ENCODE assay signal across 9 cellular contexts in the genomic region with DNA sequence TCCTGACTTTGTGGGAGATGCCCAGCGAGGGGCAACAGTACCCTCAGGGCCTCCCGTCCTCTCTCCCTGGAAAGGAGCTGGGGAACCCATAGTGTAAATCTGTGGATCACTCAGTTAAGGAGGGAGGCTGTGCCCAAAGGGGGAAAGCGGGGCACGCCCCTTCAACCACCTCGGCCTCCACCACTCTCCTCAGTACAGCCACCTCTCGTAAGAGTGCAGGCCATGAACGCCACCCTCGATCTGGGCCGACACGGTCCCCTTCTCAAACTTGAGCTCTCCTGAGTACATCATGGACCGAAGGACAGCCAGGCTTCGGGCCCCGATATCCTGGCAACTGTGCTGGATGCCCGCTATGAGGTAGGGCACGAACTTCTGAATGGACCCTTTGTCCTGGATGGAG.
"Had no signal": no experiment of that assay in that cellular context is flagged by ENCODE, and none has a peak within 500 bp of the region (broad histone marks: within the 10 kb centered on the region; RNA-seq: fewer than 3 reads in every experiment).

No MANE protein-coding gene starts in this region.

- H3K27ac ChIP-seq: GM23248 had no signal

- H3K4me3 Mint-ChIP-seq: GM23338, H9, HFFc6 had no signal

- DNase-seq: GM23248, GOT3, H7, H9, HCEC 1CT, HFFc6 had no signal

- H3K36me3 ChIP-seq: HAP-1 had no signal

- H3K4me1 ChIP-seq: HAP-1 had no signal

- H3K9me3 ChIP-seq: HAP-1 had no signal

- H3K4me3 ChIP-seq: GM23248, GM23338, HAP-1 had no signal

- H3K9me3 Mint-ChIP-seq: GM23338, HFFc6 had no signal

- ATAC-seq: GM23338, HCT116 had no signal

- H3K27ac Mint-ChIP-seq: GM23338, HFFc6 had no signal
